In genomic region chr10:79399242-79399831, GRCh38 we compare ENCODE assay signal across 8 cellular contexts. TPM values are rescaled to one million over a fixed set of nuclear protein-coding genes. Genes with fewer than 3 reads are reported as not detected.
A peak's percentile ranks its signal among the peaks of the same experiment; 100 is the strongest.
DNase-seq lines count a peak whose midpoint lies in the region; TF ChIP-seq lines count a peak whose summit lies in the region.

No MANE protein-coding gene starts in this region.

- H3K27me3 ChIP-seq in ACC112 (ENCODE audit: insufficient read depth, low read length) (no peaks in the 10 kb centered on the region), stomach smooth muscle (ENCODE audit: control insufficient read depth in 1 of 2, insufficient read depth in 2 of 2, low read length in 2 of 2) (no peaks in the 10 kb centered on the region)

- H3K27ac Mint-ChIP-seq in chondrocyte (ENCODE audit: unreplicated experiment), result peak overlapping the region; percentile 99

- in situ Hi-C loops in ACHN (cut with HindIII; ENCODE audit: low pct_ligation_motif_present, low pct_unique_long_range_greater_than_20kb, low sequenced_read_pairs), result no loop called here

- peaks cover 2% of the 10 kb centered on the region for H3K36me3 Mint-ChIP-seq in chondrocyte (ENCODE audit: low read depth)

- H2AFZ ChIP-seq in ACC112 (ENCODE audit: low read length, unreplicated experiment), result peak overlapping the region; percentile 26

- no peaks in the 10 kb centered on the region for H3K36me3 ChIP-seq in ACC112 (ENCODE audit: insufficient read depth, low read length)
- H3K36me3 ChIP-seq in stomach smooth muscle (ENCODE audit: control insufficient read depth in 2 of 2, insufficient read depth in 2 of 2, low read length in 2 of 2), result peaks cover 0 to 2% of the 10 kb centered on the region in 2 donors

- H3K4me1 Mint-ChIP-seq in chondrocyte (ENCODE audit: low read depth), result peaks cover 76% of the 10 kb centered on the region

- H3K4me3 ChIP-seq in ACC112 (ENCODE audit: low read depth, low read length) (peak overlapping the region; percentile 34; the same call in 1 of the 2 replicates), stomach smooth muscle (ENCODE audit: low read length in 2 of 2) (peak overlapping the region in 1 of 2 donors; percentile 55)

- TF ChIP-seq CTCF in chondrocyte (IDR thresholded peaks at IDR 0.05), result no peak

- DNase-seq in Kasumi-1 (lab: John Stamatoyannopoulos, UW) (peak; percentile 79 to 82), chondrocyte (ENCODE audit: low spot score) (no peak), kidney tubule cell (ENCODE audit: low spot score) (peak; percentile 74), ACHN (no peak), DMS53 treated with DMSO at 0.1 percent for 48 hours (lab: John Stamatoyannopoulos, UW; ENCODE audit: unreplicated experiment) (no peak)
- DNase-seq in stimulated activated CD8-positive, alpha-beta memory T cell treated with anti-CD3 and anti-CD28 coated beads, Interleukin-4, amount 100 ng/mL, for 48 hours, result no peak

- H3K4me1 ChIP-seq in ACC112 (ENCODE audit: control insufficient read depth, insufficient read depth, low read length, unreplicated experiment) (peaks cover 56% of the 10 kb centered on the region), stomach smooth muscle (ENCODE audit: control insufficient read depth, insufficient read depth, low read length) (no peaks in the 10 kb centered on the region)

- no peaks in the 10 kb centered on the region for H3K9me3 Mint-ChIP-seq in chondrocyte (ENCODE audit: low read depth)

- H3K9me3 ChIP-seq in stomach smooth muscle (ENCODE audit: control insufficient read depth in 2 of 2, low read length in 2 of 2), result no peaks in the 10 kb centered on the region

- no peaks in the 10 kb centered on the region for H3K27me3 Mint-ChIP-seq in chondrocyte (ENCODE audit: low read depth)

- H3K9ac ChIP-seq in stomach smooth muscle (ENCODE audit: low read length in 2 of 2), result peak overlapping the region; percentile 64 to 68

- H3K27ac ChIP-seq in ACC112 (ENCODE audit: low read depth, low read length), result peak overlapping the region; percentile 91
- H3K27ac ChIP-seq in stomach smooth muscle (ENCODE audit: low read length), result peak overlapping the region; percentile 97

- H3K79me2 ChIP-seq in ACC112 (ENCODE audit: control insufficient read depth, insufficient read depth, low read length, unreplicated experiment), result peaks cover 6% of the 10 kb centered on the region

- H3K4me3 Mint-ChIP-seq in chondrocyte (ENCODE audit: unreplicated experiment), result peak overlapping the region; percentile 41

RNA-seq across cellular contexts. Expression of gene ZCCHC24, which starts 46.1 kb away (rescaled TPM):
- 37.4 to 45.1 TPM (median 43.8 TPM) in 3 replicates for total RNA-seq in chondrocyte

RNA-seq across cellular contexts. Expression of gene PPIF, which starts 52.1 kb away (rescaled TPM):
- 11.0 to 16.2 TPM (median 15.2 TPM) in 3 replicates for total RNA-seq in chondrocyte

Comparison
In these comparisons a context has a peak if more than half of its experiments do, and no peak if none do; other contexts are left out.
1. DNase-seq: peak in Kasumi-1 (2 of 2) and kidney tubule cell (single experiment); none in chondrocyte (single experiment), ACHN (single experiment), stimulated activated CD8-positive, alpha-beta memory T cell treated with anti-CD3 and anti-CD28 coated beads, Interleukin-4, amount 100 ng/mL, for 48 hours (single experiment) and DMS53 treated with DMSO at 0.1 percent for 48 hours (single experiment).